In genomic region chr19:1811472-1811894, GRCh38 we compare ENCODE assay signal across 8 cellular contexts. TPM values are rescaled to one million over a fixed set of nuclear protein-coding genes. Genes with fewer than 3 reads are reported as not detected.
DNase-seq lines count a peak whose midpoint lies in the region; ATAC-seq and TF ChIP-seq lines count a peak whose summit lies in the region.

No MANE protein-coding gene starts in this region.

- H3K79me2 ChIP-seq in neural progenitor cell (ENCODE audit: low read depth), result no peaks in the 10 kb centered on the region

- intact Hi-C loops in thyroid gland (cut with DNase I), result loop anchor here (10.0 kb wide), 1 partner anchor 257 kb away; no protein-coding TSS in a partner anchor

- no peaks in the 10 kb centered on the region for H3K9me3 ChIP-seq in HUES6 (ENCODE audit: control insufficient read depth, insufficient read depth, low read depth, low read length)
- no peaks in the 10 kb centered on the region for H3K9me3 ChIP-seq in neural progenitor cell (ENCODE audit: low read depth)
- no peaks in the 10 kb centered on the region for H3K9me3 ChIP-seq in thyroid gland

- peaks cover 17% of the 10 kb centered on the region for H3K27me3 Mint-ChIP-seq in neural progenitor cell (ENCODE audit: insufficient read depth, low read depth)

- peaks cover 11% of the 10 kb centered on the region for H4K20me1 ChIP-seq in neural progenitor cell (ENCODE audit: low read depth)

- H3K27ac ChIP-seq in HUES6 (ENCODE audit: low read depth, low read length) (no peak overlapping the region), neural progenitor cell (no peak overlapping the region), thyroid gland (peak overlapping the region in 2 of 3 donors; percentile 51 to 52)

- no peak for TF ChIP-seq CTCF in epithelial cell of proximal tubule (conservative IDR thresholded peaks at IDR 0.05; ENCODE audit: low read depth, low read length)
- no peak for TF ChIP-seq CTCF in neural progenitor cell (IDR thresholded peaks at IDR 0.05)
- TF ChIP-seq CTCF in thyroid gland (IDR thresholded peaks at IDR 0.05), result no peak

- no peaks in the 10 kb centered on the region for H3K9me3 Mint-ChIP-seq in neural progenitor cell

- H3K27me3 ChIP-seq in HUES6 (ENCODE audit: control insufficient read depth, insufficient read depth, low read length) (peaks cover 8% of the 10 kb centered on the region; the same call in 1 of the 2 replicates), neural progenitor cell (peaks cover 17% of the 10 kb centered on the region), thyroid gland (no peaks in the 10 kb centered on the region)

- H3K9ac ChIP-seq in HUES6 (ENCODE audit: low read length), result no peak overlapping the region
- no peak overlapping the region for H3K9ac ChIP-seq in neural progenitor cell

- H3F3A ChIP-seq in neural progenitor cell (ENCODE audit: low read depth), result peaks cover 2% of the 10 kb centered on the region

- H3K4me1 ChIP-seq in HUES6 (ENCODE audit: control insufficient read depth, insufficient read depth, low read length) (no peaks in the 10 kb centered on the region; the same call in 1 of the 2 replicates), neural progenitor cell (no peaks in the 10 kb centered on the region), thyroid gland (peaks cover 14 to 20% of the 10 kb centered on the region in 2 donors)

- no peak for TF ChIP-seq POLR2A in thyroid gland (IDR thresholded peaks at IDR 0.05)

- peak; percentile 81 for DNase-seq in AG08396 (ENCODE audit: low spot score)
- DNase-seq in activated CD4-positive, alpha-beta T cell treated with anti-CD3 and anti-CD28 coated beads, Interleukin-2, amount 50 U/mL, for 48 hours, result peak; percentile 63 to 70
- no peak for DNase-seq in epithelial cell of proximal tubule (ENCODE audit: low read depth)
- DNase-seq in neural progenitor cell (ENCODE audit: low spot score), result no peak
- peak; percentile 77 to 78 for DNase-seq in thyroid gland

- peaks cover 12% of the 10 kb centered on the region for H3K4me1 Mint-ChIP-seq in neural progenitor cell

- H3K4me3 ChIP-seq in HUES6 (ENCODE audit: low read depth, low read length) (peak overlapping the region; percentile 61), epithelial cell of proximal tubule (ENCODE audit: low read depth, low read length) (peak overlapping the region; percentile 75), neural progenitor cell (no peak overlapping the region), thyroid gland (replicated peaks in 1 of 3) (peak overlapping the region in 1 of 3 donors; percentile 39)

- H3K4me2 ChIP-seq in neural progenitor cell, result no peak overlapping the region

- H3K36me3 ChIP-seq in HUES6 (ENCODE audit: control insufficient read depth, insufficient read depth, low read length) (peaks cover 10% of the 10 kb centered on the region), neural progenitor cell (no peaks in the 10 kb centered on the region), thyroid gland (peaks cover 13 to 18% of the 10 kb centered on the region in 2 donors)

- no peak overlapping the region for H2AFZ ChIP-seq in neural progenitor cell (replicated peaks)

- H3K27ac Mint-ChIP-seq in neural progenitor cell, result no peak overlapping the region

- H3K4me3 Mint-ChIP-seq in neural progenitor cell, result peak overlapping the region; percentile 71

- 21 to 28% methylated on average over 11 to 13 of the region's 13 CpGs for WGBS in thyroid gland, 2 donors

- no peaks in the 10 kb centered on the region for H3K36me3 Mint-ChIP-seq in neural progenitor cell

- ATAC-seq in GM18519 (IDR thresholded peaks at IDR 0.05; ENCODE audit: low FRiP score, unreplicated experiment) (no peak), HG02852 (IDR thresholded peaks at IDR 0.05; ENCODE audit: unreplicated experiment) (no peak)

RNA-seq across cellular contexts. Expression of gene ATP8B3, which starts 0.6 kb away (rescaled TPM):
- total RNA-seq in epithelial cell of proximal tubule (1.7 and 4.6 TPM in 2 replicates), neural progenitor cell (ENCODE audit: low replicate concordance) (0.06 and 1.5 TPM in 2 replicates), thyroid gland (1 to 10 TPM in 3 of 4 donors, not detected in 1; 1.3 to 2.0 (median 1.6) TPM)

RNA-seq across cellular contexts. Expression of gene REXO1, which starts 36.8 kb away (rescaled TPM):
- total RNA-seq in epithelial cell of proximal tubule (14.5 and 18.4 TPM in 2 replicates), neural progenitor cell (ENCODE audit: low replicate concordance) (12.8 and 38.7 TPM in 2 replicates), thyroid gland (10 to 100 TPM; 14.0 to 21.8 (median 17.2) TPM)

RNA-seq across cellular contexts. Expression of gene KLF16, which starts 51.9 kb away (rescaled TPM):
- total RNA-seq in epithelial cell of proximal tubule (28.1 and 28.8 TPM in 2 replicates), neural progenitor cell (ENCODE audit: low replicate concordance) (1.0 and 4.8 TPM in 2 replicates), thyroid gland (1 to 10 TPM; 1.8 to 6.4 (median 3.4) TPM)

RNA-seq across cellular contexts. Expression of gene ONECUT3, which starts 58.2 kb away (rescaled TPM):
- total RNA-seq in epithelial cell of proximal tubule (not detected in 2 replicates), neural progenitor cell (ENCODE audit: low replicate concordance) (0.09 TPM in 1 of 2 replicates, not detected in the other), thyroid gland (not detected)

Comparison
In these comparisons a context has a peak if more than half of its experiments do, and no peak if none do; other contexts are left out.
1. DNase-seq: peak in AG08396 (single experiment), activated CD4-positive, alpha-beta T cell treated with anti-CD3 and anti-CD28 coated beads, Interleukin-2, amount 50 U/mL, for 48 hours (2 of 2) and thyroid gland (2 of 2); none in epithelial cell of proximal tubule (single experiment) and neural progenitor cell (single experiment).
2. H3K27ac ChIP-seq: peak in thyroid gland (2 of 3); none in HUES6 (single experiment) and neural progenitor cell (single experiment).